Comparison of ENCODE assay signal across 9 cellular contexts in the genomic region with DNA sequence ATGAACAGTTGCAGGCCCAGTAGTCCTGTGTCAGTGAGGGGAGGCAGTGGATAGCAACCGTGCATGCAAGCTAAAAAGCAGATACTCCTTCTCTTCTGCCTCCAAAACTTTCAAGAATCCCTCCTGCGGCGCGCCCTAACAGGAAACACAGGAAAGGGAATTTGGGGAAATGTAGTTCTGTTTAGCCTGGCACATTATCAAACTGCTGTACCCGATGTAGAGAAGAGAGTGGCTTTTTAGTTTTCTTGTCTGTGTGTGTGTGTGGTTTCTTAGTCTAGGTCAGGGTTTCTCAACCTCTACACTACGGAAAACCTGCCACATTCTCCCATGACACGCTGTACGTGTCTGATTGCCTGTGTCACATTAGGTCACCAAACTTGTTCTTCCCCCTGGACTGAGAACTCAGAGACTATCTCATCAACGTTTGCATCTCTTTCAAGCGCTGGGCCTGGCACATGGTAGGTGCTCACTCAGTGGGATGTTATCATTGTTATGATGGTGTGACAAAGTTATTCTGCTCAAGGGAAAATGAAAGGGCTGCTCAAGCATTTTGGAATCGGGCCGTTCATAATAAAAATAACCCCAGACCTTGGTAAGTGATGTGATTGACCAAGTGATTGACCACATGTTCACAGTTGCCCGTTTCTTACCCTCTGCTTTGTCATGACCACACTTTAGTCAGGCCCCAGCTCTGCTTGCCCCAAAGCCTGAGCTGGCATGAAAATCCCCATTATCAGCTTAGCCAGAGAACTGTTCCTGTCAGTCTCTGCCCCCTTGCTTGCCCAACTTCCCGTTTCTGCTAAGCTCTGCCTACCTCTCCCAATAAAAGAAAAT. TPM values are rescaled to one million over a fixed set of nuclear protein-coding genes. Genes with fewer than 3 reads are reported as not detected.
DNase-seq lines count a peak whose midpoint lies in the region; ATAC-seq, FAIRE-seq and TF ChIP-seq lines count a peak whose summit lies in the region.
"Had no signal": no experiment of that assay in that cellular context is flagged by ENCODE, and none has a peak within 500 bp of the region (broad histone marks: within the 10 kb centered on the region; RNA-seq: fewer than 3 reads in every experiment).

No MANE protein-coding gene starts in this region.

- peaks cover 0 to 62% (median 6%) of the 10 kb centered on the region in 10 experiments; a peak in 10 of 20 replicates for H3K4me1 ChIP-seq in BLaER1 treated with 17β-estradiol and CSF1 and Interleukin-3, amounts not matched to agents 10 nM and 100 nM
- H3K4me1 ChIP-seq in naive thymus-derived CD4-positive, alpha-beta T cell (ENCODE audit: control insufficient read depth in 2 of 2, insufficient read depth in 2 of 2, low read length in 2 of 2) = no peaks in the 10 kb centered on the region
- no peaks in the 10 kb centered on the region for H3K4me1 ChIP-seq in small intestine (ENCODE audit: control insufficient read depth in 2 of 2, insufficient read depth in 1 of 2, low read depth in 1 of 2, low read length in 1 of 2)

- FAIRE-seq in small intestine (lab: Jason Lieb, UNC) = no peak

- DNase-seq in KBM-7 (peak; percentile 53), astrocyte of the hippocampus (ENCODE audit: low read depth, low spot score) (peak; percentile 77), small intestine (no peak), glutamatergic neuron (no peak)
- no peak for DNase-seq in naive thymus-derived CD4-positive, alpha-beta T cell
- no peak for DNase-seq in stimulated activated CD4-positive, alpha-beta T cell treated with anti-CD3 and anti-CD28 coated beads, Interleukin-4, amount 100 ng/mL, for 4 hours

- peaks cover 4 to 16% (median 9%) of the 10 kb centered on the region in 7 donors for H3K4me1 Mint-ChIP-seq in naive thymus-derived CD4-positive, alpha-beta T cell
- peaks cover 4% of the 10 kb centered on the region for H3K4me1 Mint-ChIP-seq in glutamatergic neuron (ENCODE audit: low read depth, unreplicated experiment)

- no peaks in the 10 kb centered on the region for H4K20me1 ChIP-seq in BLaER1 treated with 17β-estradiol and CSF1 and Interleukin-3, amounts not matched to agents 10 nM and 100 nM

- peak overlapping the region in 5 of 11 experiments; percentile 18 to 82 (median 71); a peak in 8 of 22 replicates for H3K27ac ChIP-seq in BLaER1 treated with 17β-estradiol and CSF1 and Interleukin-3, amounts not matched to agents 10 nM and 100 nM
- H3K27ac ChIP-seq in naive thymus-derived CD4-positive, alpha-beta T cell (ENCODE audit: low read depth, low read length) = no peak overlapping the region
- H3K27ac ChIP-seq in small intestine (ENCODE audit: low read depth in 1 of 2, low read length in 1 of 2) = no peak overlapping the region

- H3K27me3 ChIP-seq in BLaER1 treated with 17β-estradiol and CSF1 and Interleukin-3, amounts not matched to agents 10 nM and 100 nM = no peaks in the 10 kb centered on the region
- H3K27me3 ChIP-seq in naive thymus-derived CD4-positive, alpha-beta T cell (ENCODE audit: control insufficient read depth in 2 of 2, insufficient read depth in 2 of 2, low read length in 2 of 2) = no peaks in the 10 kb centered on the region
- no peaks in the 10 kb centered on the region for H3K27me3 ChIP-seq in small intestine (ENCODE audit: control insufficient read depth in 2 of 2, insufficient read depth in 2 of 2, low read length in 2 of 2)

- H3K27ac Mint-ChIP-seq in naive thymus-derived CD4-positive, alpha-beta T cell = no peak overlapping the region
- no peak overlapping the region for H3K27ac Mint-ChIP-seq in glutamatergic neuron (ENCODE audit: unreplicated experiment)

- peak overlapping the region in 5 of 10 donors; percentile 1 to 35 (median 5) for H3K4me3 Mint-ChIP-seq in naive thymus-derived CD4-positive, alpha-beta T cell
- no peak overlapping the region for H3K4me3 Mint-ChIP-seq in glutamatergic neuron (ENCODE audit: unreplicated experiment)

- H3K27me3 Mint-ChIP-seq in naive thymus-derived CD4-positive, alpha-beta T cell = peaks cover 20 to 30% (median 26%) of the 10 kb centered on the region in 5 donors
- peaks cover 3% of the 10 kb centered on the region for H3K27me3 Mint-ChIP-seq in glutamatergic neuron (ENCODE audit: unreplicated experiment)

- H3K4me2 ChIP-seq in BLaER1 treated with 17β-estradiol and CSF1 and Interleukin-3, amounts not matched to agents 10 nM and 100 nM = peak overlapping the region in 8 of 11 experiments; percentile 14 to 92 (median 60); a peak in 14 of 22 replicates

- no peaks in the 10 kb centered on the region for H3K9me3 ChIP-seq in BLaER1 treated with 17β-estradiol and CSF1 and Interleukin-3, amounts not matched to agents 10 nM and 100 nM (replicated peaks in 1 of 11)
- no peaks in the 10 kb centered on the region for H3K9me3 ChIP-seq in naive thymus-derived CD4-positive, alpha-beta T cell (ENCODE audit: control insufficient read depth in 2 of 3, low read length in 3 of 3)
- no peaks in the 10 kb centered on the region for H3K9me3 ChIP-seq in small intestine (ENCODE audit: control insufficient read depth, low read depth)

- intact Hi-C loops in naive thymus-derived CD4-positive, alpha-beta T cell (cut with micrococcal nuclease) = no loop called here

- H3K4me3 ChIP-seq in BLaER1 treated with 17β-estradiol and CSF1 and Interleukin-3, amounts not matched to agents 10 nM and 100 nM = 0 out of 20 replicates have a peak overlapping the region, but pooled peaks of 1 of the 10 experiments have one; percentile 1
- H3K4me3 ChIP-seq in naive thymus-derived CD4-positive, alpha-beta T cell (ENCODE audit: low read length) = no peak overlapping the region
- no peak overlapping the region for H3K4me3 ChIP-seq in small intestine (ENCODE audit: low read depth in 1 of 2, low read length in 2 of 2)

- no peak for TF ChIP-seq CTCF in glutamatergic neuron (IDR thresholded peaks at IDR 0.05; ENCODE audit: partially characterized antibody, unreplicated experiment)

- no peaks in the 10 kb centered on the region for H3K36me3 ChIP-seq in BLaER1 treated with 17β-estradiol and CSF1 and Interleukin-3, amounts not matched to agents 10 nM and 100 nM
- H3K36me3 ChIP-seq in naive thymus-derived CD4-positive, alpha-beta T cell (ENCODE audit: control insufficient read depth in 2 of 3, insufficient read depth in 3 of 3, low read length in 3 of 3) = no peaks in the 10 kb centered on the region
- peaks cover 0 to 2% of the 10 kb centered on the region in 2 donors for H3K36me3 ChIP-seq in small intestine (ENCODE audit: control insufficient read depth in 2 of 2, insufficient read depth in 2 of 2, low read length in 2 of 2)

- ATAC-seq in naive thymus-derived CD4-positive, alpha-beta T cell = peak; percentile 85
- no peak for ATAC-seq in HG02571 (IDR thresholded peaks at IDR 0.05; ENCODE audit: unreplicated experiment)

- in situ Hi-C loops in KBM-7 (cut with MboI; ENCODE audit: low pct_unique_long_range_greater_than_20kb, low sequenced_read_pairs) = no loop called here

- 53 to 64% (median 55%) methylated on average over 14 of the region's 14 CpGs for WGBS in small intestine, 3 donors

- CTCF ChIA-PET in naive thymus-derived CD4-positive, alpha-beta T cell (lab: Charles Lee) = no interaction called here

- POLR2A ChIA-PET in naive thymus-derived CD4-positive, alpha-beta T cell (lab: Charles Lee) = no interaction called here

- peaks cover 0 to 2% (median 0%) of the 10 kb centered on the region in 11 donors for H3K9me3 Mint-ChIP-seq in naive thymus-derived CD4-positive, alpha-beta T cell
- H3K9me3 Mint-ChIP-seq in glutamatergic neuron (ENCODE audit: unreplicated experiment) = no peaks in the 10 kb centered on the region

- H3K36me3 Mint-ChIP-seq in naive thymus-derived CD4-positive, alpha-beta T cell = peaks cover 0 to 4% (median 0%) of the 10 kb centered on the region in 5 donors
- H3K36me3 Mint-ChIP-seq in glutamatergic neuron (ENCODE audit: unreplicated experiment) = no peaks in the 10 kb centered on the region

- peak overlapping the region in 4 of 11 experiments; percentile 46 to 70 (median 58); a peak in 8 of 22 replicates for H3K9ac ChIP-seq in BLaER1 treated with 17β-estradiol and CSF1 and Interleukin-3, amounts not matched to agents 10 nM and 100 nM

RNA-seq across cellular contexts. Expression of gene TM4SF4, which starts 33.2 kb away (rescaled TPM):
- total RNA-seq in naive thymus-derived CD4-positive, alpha-beta T cell = not detected
- polyA plus RNA-seq in naive thymus-derived CD4-positive, alpha-beta T cell = not detected
- polyA plus RNA-seq in small intestine = 1,000 to 10,000 TPM in 1 of 3 donors, 100 to 1,000 TPM in 2; 656 to 2,254 (median 660) TPM
- not detected for total RNA-seq in glutamatergic neuron (ENCODE audit: unreplicated experiment)
- total RNA-seq: activated CD8-positive, alpha-beta memory T cell treated with anti-CD3 and anti-CD28 coated beads for 36 hours had no signal

Comparison
In these comparisons a context has a peak if more than half of its experiments do, and no peak if none do; other contexts are left out.
1. DNase-seq: peak in KBM-7 (single experiment) and astrocyte of the hippocampus (single experiment); none in naive thymus-derived CD4-positive, alpha-beta T cell (0 of 9), small intestine (single experiment), stimulated activated CD4-positive, alpha-beta T cell treated with anti-CD3 and anti-CD28 coated beads, Interleukin-4, amount 100 ng/mL, for 4 hours (0 of 2) and glutamatergic neuron (single experiment).